In genomic region chr10:996031-996430, GRCh38 we compare ENCODE assay signal across 33 cellular contexts. TPM values are rescaled to one million over a fixed set of nuclear protein-coding genes. Genes with fewer than 3 reads are reported as not detected.
"Had no signal": no experiment of that assay in that cellular context is flagged by ENCODE, and none has a peak within 500 bp of the region (broad histone marks: within the 10 kb centered on the region; RNA-seq: fewer than 3 reads in every experiment).

No MANE protein-coding gene starts in this region.

- H3K4me3 ChIP-seq: MG63, SJCRH30, SK-N-MC had no signal

- FAIRE-seq: TTC549 had no signal

- DNase-seq: activated B cell treated with CpG ODN at 0.5 μM for 24 hours; activated CD4-positive, alpha-beta memory T cell treated with anti-CD3 and anti-CD28 coated beads for 36 hours; activated CD4-positive, alpha-beta T cell treated with anti-CD3 and anti-CD28 coated beads for 4 hours; activated CD4-positive, alpha-beta T cell treated with anti-CD3 and anti-CD28 coated beads, Interleukin-2, amount 50 U/mL, for 1 hour; activated CD4-positive, CD25-positive, alpha-beta regulatory T cell treated with anti-CD3 and anti-CD28 coated beads, Interleukin-2, amount 50 U/mL, for 72 hours; activated naive CD4-positive, alpha-beta T cell; activated naive CD4-positive, alpha-beta T cell treated with anti-CD3 and anti-CD28 coated beads, Interleukin-2, amount 50 U/mL, for 16 hours; activated naive CD8-positive, alpha-beta T cell treated with anti-CD3 and anti-CD28 coated beads for 36 hours; activated T-cell treated with anti-CD3 and anti-CD28 coated beads for 4 hours; activated T-cell treated with anti-CD3 and anti-CD28 coated beads, Interleukin-2, amount 50 U/mL, for 4 hours; amniotic stem cell; aorta; brain microvascular endothelial cell; Kasumi-1; KG1; MG63; NCI-H1048; NCI-H1105 treated with DMSO at 0.1 percent for 48 hours; NCI-H1436; NCI-H1694; NCI-H1930; NCI-H2081 treated with DMSO at 0.1 percent for 48 hours; NCI-H226; NCI-H446 treated with DMSO at 0.1 percent for 48 hours; NCI-H524; NCI-H69; SHP77; SJCRH30 had no signal

- H3K27ac ChIP-seq: brain microvascular endothelial cell, SJCRH30, SK-N-MC had no signal

- ATAC-seq: activated T-cell treated with anti-CD3 and anti-CD28 coated beads, Interleukin-2, amount 50 U/mL, for 4 hours had no signal

- H3K4me1 ChIP-seq: SJCRH30 had no signal

- H3K9me3 ChIP-seq: MG63, SJCRH30 had no signal

- H3K27me3 ChIP-seq: brain microvascular endothelial cell, MG63, SJCRH30 had no signal

RNA-seq across cellular contexts. Expression of gene IDI2, which starts 29.6 kb away (rescaled TPM):
- total RNA-seq: activated B cell treated with CpG ODN at 0.5 μM for 24 hours; activated CD4-positive, alpha-beta memory T cell treated with anti-CD3 and anti-CD28 coated beads for 36 hours; activated naive CD8-positive, alpha-beta T cell treated with anti-CD3 and anti-CD28 coated beads for 36 hours; activated T-cell treated with anti-CD3 and anti-CD28 coated beads, Interleukin-2, amount 50 U/mL, for 4 hours; activated T-helper 1 cell treated with anti-CD3 and anti-CD28 coated beads, Interleukin-12 subunit alpha, Interleukin-12 subunit beta, Interleukin-2, Interleukin-4 antibody, amounts not matched to agents 30 ng/mL and 10 ng/mL and 1 ng/mL, durations not matched to agents 14 hours and 24 hours and 36 hours; aorta; RPMI7951; SJCRH30; T-helper 1 cell treated with Interleukin-12 subunit alpha and Interleukin-12 subunit beta and Interleukin-4 antibody, amounts not matched to agents 30 ng/mL and 1 ng/mL, for 36 hours had no signal
